ENCODE assay signal across 17 cellular contexts in the genomic region with DNA sequence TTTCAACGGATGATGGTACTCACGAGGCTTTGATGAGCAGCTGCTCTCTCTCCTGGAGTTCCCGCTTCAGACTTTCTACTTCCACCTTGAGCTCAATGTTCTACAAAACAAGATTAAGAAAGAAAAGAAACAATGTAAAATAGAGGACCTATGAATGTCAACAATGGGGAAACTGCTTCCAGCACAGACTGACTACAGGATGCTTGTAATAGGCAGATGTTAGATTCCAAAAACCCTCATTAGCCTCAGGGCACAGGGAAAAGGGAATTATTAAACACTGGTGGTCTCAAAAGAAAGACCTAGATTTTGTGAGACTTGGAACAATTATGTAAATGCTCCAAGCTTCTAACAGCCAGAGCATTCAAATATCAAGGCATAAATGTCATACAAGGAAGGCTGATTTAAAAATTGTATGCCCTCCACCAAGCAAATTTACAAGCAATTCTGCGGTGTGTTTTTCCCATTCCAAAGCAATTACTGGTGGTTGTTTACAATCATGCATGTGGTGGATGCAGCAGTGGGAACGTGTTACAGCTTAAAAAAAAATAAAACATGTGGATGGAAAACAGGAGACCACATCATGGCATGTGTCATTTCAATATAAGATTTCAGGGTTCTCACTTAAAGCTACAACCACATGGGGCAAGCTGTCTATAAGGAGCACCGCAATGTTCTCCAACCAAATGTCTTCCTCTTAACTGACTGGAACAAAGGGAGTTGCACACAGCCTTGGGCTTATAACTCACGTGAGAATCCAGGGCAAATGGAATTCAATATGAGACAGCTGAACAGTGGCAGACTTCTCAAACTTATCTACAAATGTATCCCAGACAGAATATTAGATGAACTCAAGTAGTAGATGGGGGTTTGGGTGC.
"Had no signal": no experiment of that assay in that cellular context is flagged by ENCODE, and none has a peak within 500 bp of the region (broad histone marks: within the 10 kb centered on the region; RNA-seq: fewer than 3 reads in every experiment).

No MANE protein-coding gene starts in this region.

- H3K27me3 ChIP-seq: hepatocyte, left lung, upper lobe of left lung had no signal

- H3K27ac ChIP-seq: epithelial cell of prostate, hepatocyte, left lung, thoracic aorta, upper lobe of left lung, VCaP had no signal

- H3K9me3 ChIP-seq: left lung, thoracic aorta, upper lobe of left lung had no signal

- H3K4me1 ChIP-seq: left lung, upper lobe of left lung had no signal

- ATAC-seq: left lung, natural killer cell, T-cell had no signal

- DNase-seq: activated CD4-positive, CD25-positive, alpha-beta regulatory T cell treated with anti-CD3 and anti-CD28 coated beads, Interleukin-2, amount 50 U/mL, for 72 hours; activated naive CD4-positive, alpha-beta T cell treated with Interleukin-2 at 50 U/mL for 16 hours; activated naive CD8-positive, alpha-beta T cell treated with anti-CD3 and anti-CD28 coated beads, Interleukin-2, amount 10 ng/mL, durations not matched to agents 7 days and 5 days; activated T-cell treated with anti-CD3 and anti-CD28 coated beads, Interleukin-2, amount 50 U/mL, for 1 hour; glutamatergic neuron; immature natural killer cell; left lung; natural killer cell; stimulated activated CD4-positive, alpha-beta T cell treated with anti-CD3 and anti-CD28 coated beads, Interleukin-4, amount 100 ng/mL, for 24 hours; stimulated activated naive CD4-positive, alpha-beta T cell treated with Interleukin-2 at 50 U/mL for 16 hours; T-cell; upper lobe of left lung had no signal

- H3K4me3 ChIP-seq: hepatocyte, left lung, lung, thoracic aorta, upper lobe of left lung had no signal
